Comparison of ENCODE assay signal across 1 cellular context in genomic region chr2:234544659-234545611, GRCh38.
TF ChIP-seq lines count a peak whose summit lies in the region.

No MANE protein-coding gene starts in this region.

TF ChIP-seq in HepG2, 621 proteins besides CTCF, POLR2A, EP300 and RAD21 (continued from another document and continues in another):
- TF ChIP-seq DMTF1 (CRISPR knock-in tag; IDR thresholded peaks at IDR 0.05) (no peak), ZNF777 (CRISPR knock-in tag; IDR thresholded peaks at IDR 0.05) (0 out of 2 replicates have a peak, but pooled peaks have one; percentile 24), REXO4 (CRISPR knock-in tag; IDR thresholded peaks at IDR 0.05; ENCODE audit: borderline replicate concordance) (no peak), SMYD3 (CRISPR knock-in tag; IDR thresholded peaks at IDR 0.05) (no peak), GATAD2A (CRISPR knock-in tag; IDR thresholded peaks at IDR 0.05) (0 out of 2 replicates have a peak, but pooled peaks have one; percentile 16), XRCC5 (optimal IDR thresholded peaks at IDR 0.05; ENCODE audit: low read length) (peak; percentile 93), MYNN (CRISPR knock-in tag; IDR thresholded peaks at IDR 0.05; ENCODE audit: low read depth) (peak; percentile 62; the same call in 1 of the 2 replicates), KLF15 (CRISPR knock-in tag; IDR thresholded peaks at IDR 0.05; ENCODE audit: borderline replicate concordance) (no peak), CEBPZ (IDR thresholded peaks at IDR 0.05; ENCODE audit: low read length) (no peak), ATRX (CRISPR knock-in tag; IDR thresholded peaks at IDR 0.05; ENCODE audit: borderline replicate concordance) (no peak), HMGXB4 (CRISPR knock-in tag; IDR thresholded peaks at IDR 0.05; ENCODE audit: borderline replicate concordance in 1 of 2, low read depth in 1 of 2) (0 out of 4 replicates have a peak, but pooled peaks have one; percentile 22 to 46), CC2D1A (CRISPR knock-in tag; IDR thresholded peaks at IDR 0.05) (0 out of 2 replicates have a peak, but pooled peaks have one; percentile 43), SIX1 (CRISPR knock-in tag; IDR thresholded peaks at IDR 0.05; ENCODE audit: borderline replicate concordance) (no peak), ZNF580 (CRISPR knock-in tag; IDR thresholded peaks at IDR 0.05; ENCODE audit: borderline replicate concordance, low read depth) (peak; percentile 77; the same call in 1 of the 2 replicates), BORCS8-MEF2B (CRISPR knock-in tag; IDR thresholded peaks at IDR 0.05) (peak; percentile 68; the same call in 1 of the 2 replicates), ZBTB20 (CRISPR knock-in tag; IDR thresholded peaks at IDR 0.05; ENCODE audit: borderline replicate concordance, low read depth) (no peak), THRA (CRISPR knock-in tag; IDR thresholded peaks at IDR 0.05; ENCODE audit: borderline replicate concordance) (peak; percentile 57; the same call in 1 of the 2 replicates), PPARG (CRISPR knock-in tag; conservative IDR thresholded peaks at IDR 0.05) (no peak), ZNF530 (CRISPR knock-in tag; IDR thresholded peaks at IDR 0.05; ENCODE audit: low read depth) (no peak), ZSCAN5A (CRISPR knock-in tag; IDR thresholded peaks at IDR 0.05; ENCODE audit: borderline replicate concordance) (no peak), ZKSCAN1 (IDR thresholded peaks at IDR 0.05; ENCODE audit: low read length) (peak; percentile 44; the same call in 1 of the 2 replicates), ZNF768 (CRISPR knock-in tag; IDR thresholded peaks at IDR 0.05) (peak; percentile 33; the same call in 1 of the 2 replicates), KAT8 (CRISPR knock-in tag; IDR thresholded peaks at IDR 0.05) (no peak), ZNF576 (CRISPR knock-in tag; IDR thresholded peaks at IDR 0.05) (no peak), NONO (IDR thresholded peaks at IDR 0.05) (no peak), NONO (CRISPR knock-in tag; conservative IDR thresholded peaks at IDR 0.05) (no peak), ZNF737 (CRISPR knock-in tag; IDR thresholded peaks at IDR 0.05; ENCODE audit: borderline replicate concordance) (no peak), NRL (CRISPR knock-in tag; IDR thresholded peaks at IDR 0.05; ENCODE audit: borderline replicate concordance) (0 out of 2 replicates have a peak, but pooled peaks have one; percentile 55), MEIS2 (CRISPR knock-in tag; IDR thresholded peaks at IDR 0.05) (peak; percentile 48; the same call in 1 of the 2 replicates), SAP130 (CRISPR knock-in tag; IDR thresholded peaks at IDR 0.05; ENCODE audit: low read depth) (peak; percentile 27; the same call in 1 of the 2 replicates), ZNF691 (CRISPR knock-in tag; IDR thresholded peaks at IDR 0.05; ENCODE audit: borderline replicate concordance, low read depth) (no peak), FOXO1 (CRISPR knock-in tag; IDR thresholded peaks at IDR 0.05) (peak; percentile 11; the same call in 1 of the 2 replicates), ZSCAN25 (CRISPR knock-in tag; IDR thresholded peaks at IDR 0.05) (0 out of 2 replicates have a peak, but pooled peaks have one; percentile 23), NR1H2 (CRISPR knock-in tag; IDR thresholded peaks at IDR 0.05; ENCODE audit: borderline replicate concordance, low read depth) (no peak), E2F5 (CRISPR knock-in tag; conservative IDR thresholded peaks at IDR 0.05) (no peak), CENPT (CRISPR knock-in tag; IDR thresholded peaks at IDR 0.05; ENCODE audit: low read depth) (no peak), ZNF687 (CRISPR knock-in tag; IDR thresholded peaks at IDR 0.05) (peak; percentile 60), FOXK1 (CRISPR knock-in tag; IDR thresholded peaks at IDR 0.05; ENCODE audit: borderline replicate concordance, low read depth) (no peak), ZNF260 (CRISPR knock-in tag; IDR thresholded peaks at IDR 0.05; ENCODE audit: borderline replicate concordance, low read depth) (no peak), CCDC6 (CRISPR knock-in tag; IDR thresholded peaks at IDR 0.05) (no peak), AGO1 (IDR thresholded peaks at IDR 0.05; ENCODE audit: low read depth, low read length, poor library complexity, severe bottlenecking) (no peak), ARHGAP35 (CRISPR knock-in tag; IDR thresholded peaks at IDR 0.05; ENCODE audit: borderline replicate concordance) (no peak), RARG (CRISPR knock-in tag; IDR thresholded peaks at IDR 0.05; ENCODE audit: low read depth) (no peak)
